In the genomic region with DNA sequence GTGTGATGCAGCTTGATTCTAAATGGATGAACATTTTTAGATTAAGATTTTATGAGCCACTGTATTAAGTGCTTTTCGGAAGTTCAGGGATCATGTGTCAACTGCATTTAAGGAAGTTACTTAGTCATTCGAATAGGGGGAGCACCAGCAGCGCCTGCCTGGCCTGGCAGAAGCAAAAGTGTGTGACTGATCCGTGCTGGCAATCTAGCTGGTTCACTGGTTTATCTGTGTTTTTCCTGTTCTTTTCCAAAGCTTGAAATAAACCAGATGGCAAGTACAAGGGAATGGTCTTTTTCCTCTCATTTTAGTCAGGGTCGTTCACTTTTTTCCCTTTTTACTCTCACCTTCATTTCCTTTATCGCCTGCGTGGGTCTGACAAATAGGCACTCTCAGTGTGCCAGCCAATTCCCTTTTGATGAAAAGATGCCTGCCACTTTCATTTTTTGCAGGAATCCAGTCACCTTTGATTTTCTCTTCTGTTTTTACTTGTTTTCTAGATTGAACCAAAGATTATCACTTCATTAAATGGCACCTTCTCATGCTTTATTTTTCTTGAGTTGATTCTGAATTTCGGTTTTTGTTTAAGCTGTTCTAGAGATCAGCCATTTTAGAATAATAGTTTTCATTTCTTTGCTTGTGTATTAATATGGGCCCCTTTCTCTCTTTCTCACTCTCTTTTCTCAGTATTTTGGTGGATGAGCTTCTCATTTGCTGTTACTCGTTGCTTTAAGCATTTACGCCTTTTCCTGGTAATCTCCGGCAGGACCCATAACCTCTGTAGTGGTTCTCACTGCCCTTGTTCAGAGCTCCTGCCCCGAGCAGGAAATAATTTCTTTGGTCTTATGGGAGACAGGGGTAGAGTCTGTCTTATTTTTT, we compare ENCODE assay signal across 8 cellular contexts. TPM values are rescaled to one million over a fixed set of nuclear protein-coding genes. Genes with fewer than 3 reads are reported as not detected.
DNase-seq lines count a peak whose midpoint lies in the region; ATAC-seq and TF ChIP-seq lines count a peak whose summit lies in the region.

No MANE protein-coding gene starts in this region.

- no peaks in the 10 kb centered on the region for H3K9me3 Mint-ChIP-seq in activated naive CD4-positive, alpha-beta T cell treated with anti-CD3 and anti-CD28 coated beads for 36 hours

- H3K27ac ChIP-seq in A673 (ENCODE audit: low read depth, low read length, poor library complexity, severe bottlenecking), result peak overlapping the region; percentile 20
- peak overlapping the region; percentile 78 for H3K27ac ChIP-seq in OCI-LY1 (ENCODE audit: low read depth, low read length, poor library complexity, severe bottlenecking)
- peak overlapping the region; percentile 93 for H3K27ac ChIP-seq in rectal smooth muscle tissue (ENCODE audit: low read depth, low read length)

- no peaks in the 10 kb centered on the region for H3K27me3 ChIP-seq in A673 (replicated peaks; ENCODE audit: insufficient read depth, low read depth, low read length, poor library complexity)
- H3K27me3 ChIP-seq in OCI-LY1 (ENCODE audit: insufficient read depth, low read length), result no peaks in the 10 kb centered on the region
- no peaks in the 10 kb centered on the region for H3K27me3 ChIP-seq in rectal smooth muscle tissue (ENCODE audit: control insufficient read depth, insufficient read depth, low read length)

- H3K9ac ChIP-seq in OCI-LY1 (ENCODE audit: low read length) (peak overlapping the region; percentile 68), rectal smooth muscle tissue (ENCODE audit: low read length) (no peak overlapping the region)

- no peak overlapping the region for H3K4me3 Mint-ChIP-seq in activated naive CD4-positive, alpha-beta T cell treated with anti-CD3 and anti-CD28 coated beads for 36 hours

- 0 out of 2 replicates have a peak, but pooled peaks cover 4% of the 10 kb centered on the region for H3K79me2 ChIP-seq in OCI-LY1 (ENCODE audit: insufficient read depth, low read length)

- no peak overlapping the region for H2AFZ ChIP-seq in OCI-LY1 (ENCODE audit: low read length)

- no peaks in the 10 kb centered on the region for H4K20me1 ChIP-seq in OCI-LY1 (ENCODE audit: insufficient read depth, low read length)

- ATAC-seq in GM18868 (IDR thresholded peaks at IDR 0.05; ENCODE audit: unreplicated experiment), result peak; percentile 20
- ATAC-seq in Right ventricle myocardium superior (ENCODE audit: poor library complexity), result peak; percentile 28

- CTCF ChIA-PET in A673 (lab: Charles Lee), result interaction anchor here (0.6 to 1.5 kb wide), 4 partner anchors 10 to 80 kb away, joined by 3 to 4 read pairs (median 3); no protein-coding TSS in a partner anchor
- CTCF ChIA-PET in activated naive CD4-positive, alpha-beta T cell treated with anti-CD3 and anti-CD28 coated beads for 36 hours (lab: Charles Lee), result interaction anchor here (0.8 to 8.6 kb wide), 12 partner anchors 24 to 186 kb away, joined by 3 to 75 read pairs (median 5); no protein-coding TSS in a partner anchor

- H3K27me3 Mint-ChIP-seq in activated naive CD4-positive, alpha-beta T cell treated with anti-CD3 and anti-CD28 coated beads for 36 hours (ENCODE audit: low read depth), result no peaks in the 10 kb centered on the region

- H3K4me1 ChIP-seq in A673 (ENCODE audit: insufficient read depth, low read length, poor library complexity, severe bottlenecking) (peaks cover 32% of the 10 kb centered on the region), OCI-LY1 (ENCODE audit: insufficient read depth, low read length, severe bottlenecking) (peaks cover 51% of the 10 kb centered on the region), rectal smooth muscle tissue (ENCODE audit: control insufficient read depth, insufficient read depth, low read length) (peaks cover 52% of the 10 kb centered on the region)

- peak; percentile 72 for DNase-seq in A673 (ENCODE audit: low spot score)
- DNase-seq in activated naive CD4-positive, alpha-beta T cell treated with anti-CD3 and anti-CD28 coated beads for 36 hours, result peak; percentile 76
- peak; percentile 84 for DNase-seq in Right ventricle myocardium superior
- DNase-seq in NCI-H146 (lab: John Stamatoyannopoulos, UW), result no peak
- DNase-seq in NCI-H446 treated with DMSO at 0.1 percent for 48 hours (lab: John Stamatoyannopoulos, UW), result no peak

- peak overlapping the region; percentile 75 for H3K4me2 ChIP-seq in OCI-LY1 (ENCODE audit: low read length)

- no peaks in the 10 kb centered on the region for H3K9me2 ChIP-seq in OCI-LY1 (ENCODE audit: low read depth, low read length)

- H3K36me3 ChIP-seq in A673 (ENCODE audit: insufficient read depth, low read length, poor library complexity, severe bottlenecking), result no peaks in the 10 kb centered on the region
- H3K36me3 ChIP-seq in OCI-LY1 (ENCODE audit: insufficient read depth, low read length), result peaks cover 11% of the 10 kb centered on the region; the same call in 1 of the 2 replicates
- no peaks in the 10 kb centered on the region for H3K36me3 ChIP-seq in rectal smooth muscle tissue (ENCODE audit: control insufficient read depth, insufficient read depth, low read length)

- H3K4me3 ChIP-seq in A673 (ENCODE audit: low read depth, low read length, poor library complexity, severe bottlenecking) (peak overlapping the region; percentile 24), OCI-LY1 (ENCODE audit: low read depth, low read length, poor library complexity, severe bottlenecking) (peak overlapping the region; percentile 56), rectal smooth muscle tissue (ENCODE audit: low read length) (peak overlapping the region; percentile 31)

- H3F3A ChIP-seq in OCI-LY1 (ENCODE audit: insufficient read depth, low read length), result 0 out of 2 replicates have a peak, but pooled peaks cover 5% of the 10 kb centered on the region

- POLR2A ChIA-PET in A673 (lab: Charles Lee; ENCODE audit: low non-redundant PET), result no interaction called here

- intact Hi-C loops in A673 (cut with micrococcal nuclease; ENCODE audit: unreplicated experiment), result no loop called here
- intact Hi-C loops in activated naive CD4-positive, alpha-beta T cell treated with anti-CD3 and anti-CD28 coated beads for 36 hours (cut with micrococcal nuclease), result loop anchor here (1.0 kb wide), 2 partner anchors 76 to 89 kb away; no protein-coding TSS in a partner anchor
- intact Hi-C loops in Right ventricle myocardium superior (cut with DNase I), result loop anchor here (5.0 kb wide), 1 partner anchor 46 kb away; no protein-coding TSS in a partner anchor

- H3K9me3 ChIP-seq in A673 (ENCODE audit: low read depth, low read length, poor library complexity, severe bottlenecking) (no peaks in the 10 kb centered on the region), OCI-LY1 (ENCODE audit: low read length) (no peaks in the 10 kb centered on the region)

- peak overlapping the region; percentile 98 for H3K27ac Mint-ChIP-seq in activated naive CD4-positive, alpha-beta T cell treated with anti-CD3 and anti-CD28 coated beads for 36 hours

- peaks cover 15% of the 10 kb centered on the region for H3K36me3 Mint-ChIP-seq in activated naive CD4-positive, alpha-beta T cell treated with anti-CD3 and anti-CD28 coated beads for 36 hours (ENCODE audit: low read depth)

- TSS peak; percentile 47 for BruUV-seq in A673 (replicated peaks; lab: Mats Ljungman, UMichigan)

- peaks cover 45% of the 10 kb centered on the region for H3K4me1 Mint-ChIP-seq in activated naive CD4-positive, alpha-beta T cell treated with anti-CD3 and anti-CD28 coated beads for 36 hours (ENCODE audit: low read depth)

- TF ChIP-seq CTCF in A673 (conservative IDR thresholded peaks at IDR 0.05; ENCODE audit: low read depth, low read length) (peak; percentile 27; the same call in 1 of the 2 replicates), OCI-LY1 (IDR thresholded peaks at IDR 0.05; ENCODE audit: low read length) (peak; percentile 16; the same call in 1 of the 2 replicates)

RNA-seq across cellular contexts. Expression of gene ABHD2, which starts 2.8 kb away (rescaled TPM):
- total RNA-seq in A673 (2021) (43.9 and 52.4 TPM in 2 replicates), Right ventricle myocardium superior (59.4 TPM)
- 10 to 100 TPM; 57.2 to 64.9 TPM for total RNA-seq in activated naive CD4-positive, alpha-beta T cell treated with anti-CD3 and anti-CD28 coated beads for 36 hours

Comparison
In these comparisons a context has a peak if more than half of its experiments do, and no peak if none do; other contexts are left out.
1. DNase-seq: peak in A673 (single experiment), activated naive CD4-positive, alpha-beta T cell treated with anti-CD3 and anti-CD28 coated beads for 36 hours (single experiment) and Right ventricle myocardium superior (single experiment); none in NCI-H146 (single experiment) and NCI-H446 treated with DMSO at 0.1 percent for 48 hours (single experiment).
2. H3K27ac ChIP-seq: peak in every context shown above with its lines; median percentile 93 in rectal smooth muscle tissue; 78 in OCI-LY1; 20 in A673.
3. Peak in every context shown above with its lines, with median percentiles within 50 percentile points of each other: H3K4me3 ChIP-seq.